ENCODE assay signal across 12 cellular contexts in the genomic region with DNA sequence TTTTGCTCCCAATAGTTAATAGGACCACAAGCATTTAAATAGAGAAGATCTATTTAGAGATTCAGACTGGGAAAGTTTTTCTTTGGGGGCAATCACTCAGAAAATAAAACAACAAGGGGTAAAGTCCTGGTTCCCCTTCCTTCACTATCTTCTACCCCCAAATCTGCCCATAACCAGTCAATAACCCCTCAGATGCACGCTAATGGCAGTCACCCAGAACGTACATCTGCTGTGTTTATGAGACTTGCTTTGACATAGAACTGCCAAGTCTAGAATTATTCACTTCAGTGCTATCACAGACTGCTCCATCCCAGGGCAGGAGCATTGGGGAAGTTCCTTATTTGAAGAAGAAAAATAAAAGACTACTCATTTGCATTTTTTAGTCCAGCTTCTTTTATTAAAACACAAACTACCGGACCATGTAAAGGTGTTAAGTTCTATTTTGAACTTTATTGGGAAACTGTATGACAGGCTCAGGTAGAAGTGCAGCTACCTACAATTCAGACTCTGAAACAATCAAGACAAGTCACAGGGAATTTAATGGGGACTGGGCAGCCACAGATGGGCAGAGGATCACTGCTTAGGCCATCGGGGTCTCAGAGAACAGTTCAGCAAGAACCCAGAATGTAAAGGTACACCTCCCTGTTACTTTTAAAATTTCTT. TPM values are rescaled to one million over a fixed set of nuclear protein-coding genes. Genes with fewer than 3 reads are reported as not detected.
DNase-seq lines count a peak whose midpoint lies in the region; ATAC-seq and TF ChIP-seq lines count a peak whose summit lies in the region.
"Had no signal": no experiment of that assay in that cellular context is flagged by ENCODE, and none has a peak within 500 bp of the region (broad histone marks: within the 10 kb centered on the region; RNA-seq: fewer than 3 reads in every experiment).

No MANE protein-coding gene starts in this region.

- H3K27me3 ChIP-seq in osteoblast (ENCODE audit: insufficient read depth, low read length), result no peaks in the 10 kb centered on the region

- H2AFZ ChIP-seq in osteoblast (ENCODE audit: low read length), result no peak overlapping the region

- peaks cover 36% of the 10 kb centered on the region for H3K4me1 Mint-ChIP-seq in nephron
- peaks cover 7% of the 10 kb centered on the region for H3K4me1 Mint-ChIP-seq in activated CD4-positive, alpha-beta T cell treated with anti-CD3 and anti-CD28 coated beads for 36 hours

- H3K79me2 ChIP-seq in osteoblast (ENCODE audit: insufficient read depth, low read length), result no peaks in the 10 kb centered on the region

- no peak overlapping the region for H3K4me3 ChIP-seq in osteoblast (ENCODE audit: insufficient read depth, low read length)

- intact Hi-C loops in activated CD4-positive, alpha-beta T cell treated with anti-CD3 and anti-CD28 coated beads for 36 hours (cut with DNase I, micrococcal nuclease), result no loop called here

- no peaks in the 10 kb centered on the region for H4K20me1 ChIP-seq in osteoblast (ENCODE audit: insufficient read depth, low read length)

- H3K4me2 ChIP-seq in osteoblast (ENCODE audit: insufficient read depth, low read length), result no peak overlapping the region

- H3K36me3 Mint-ChIP-seq in nephron (ENCODE audit: low read depth), result no peaks in the 10 kb centered on the region
- no peaks in the 10 kb centered on the region for H3K36me3 Mint-ChIP-seq in activated CD4-positive, alpha-beta T cell treated with anti-CD3 and anti-CD28 coated beads for 36 hours (ENCODE audit: low read depth)
- H3K36me3 Mint-ChIP-seq: activated naive CD8-positive, alpha-beta T cell had no signal

- H3K9me3 ChIP-seq in osteoblast (ENCODE audit: low read depth, low read length), result no peaks in the 10 kb centered on the region

- H3K4me1 ChIP-seq in osteoblast (ENCODE audit: insufficient read depth, low read length), result peaks cover 27% of the 10 kb centered on the region

- H3K9me3 Mint-ChIP-seq in nephron, result no peaks in the 10 kb centered on the region
- no peaks in the 10 kb centered on the region for H3K9me3 Mint-ChIP-seq in activated CD4-positive, alpha-beta T cell treated with anti-CD3 and anti-CD28 coated beads for 36 hours (ENCODE audit: low read depth)

- H3K4me3 Mint-ChIP-seq in nephron, result no peak overlapping the region
- no peak overlapping the region for H3K4me3 Mint-ChIP-seq in activated CD4-positive, alpha-beta T cell treated with anti-CD3 and anti-CD28 coated beads for 36 hours
- H3K4me3 Mint-ChIP-seq: activated naive CD8-positive, alpha-beta T cell had no signal

- POLR2A ChIA-PET in activated CD4-positive, alpha-beta T cell treated with anti-CD3 and anti-CD28 coated beads for 36 hours (lab: Charles Lee), result no interaction called here

- peak; percentile 57 to 76 for DNase-seq in NCI-H446 (lab: John Stamatoyannopoulos, UW)
- no peak for DNase-seq in osteoblast (ENCODE audit: insufficient read length, low spot score, missing footprints)
- DNase-seq in activated CD4-positive, alpha-beta T cell treated with anti-CD3 and anti-CD28 coated beads for 36 hours, result no peak
- no peak for DNase-seq in NCI-H1048 (lab: John Stamatoyannopoulos, UW)
- DNase-seq: NCI-H2227 treated with DMSO at 0.1 percent for 48 hours, T-helper 9 cell had no signal

- no peaks in the 10 kb centered on the region for H3K27me3 Mint-ChIP-seq in nephron (ENCODE audit: low read depth)
- H3K27me3 Mint-ChIP-seq in activated CD4-positive, alpha-beta T cell treated with anti-CD3 and anti-CD28 coated beads for 36 hours, result no peaks in the 10 kb centered on the region

- no peak for TF ChIP-seq CTCF in nephron (IDR thresholded peaks at IDR 0.05; ENCODE audit: unreplicated experiment in 3 of 3)
- TF ChIP-seq CTCF in osteoblast (IDR thresholded peaks at IDR 0.05; ENCODE audit: extremely low read depth, low read depth, low read length), result no peak

- peak; percentile 72 for ATAC-seq in GM19043 (IDR thresholded peaks at IDR 0.05; ENCODE audit: low read depth, unreplicated experiment)
- ATAC-seq in HG02759 (IDR thresholded peaks at IDR 0.05; ENCODE audit: unreplicated experiment), result peak; percentile 54
- no peak for ATAC-seq in activated CD4-positive, alpha-beta T cell treated with anti-CD3 and anti-CD28 coated beads for 36 hours
- ATAC-seq in HG03097 (IDR thresholded peaks at IDR 0.05; ENCODE audit: low FRiP score, unreplicated experiment), result no peak

- H3K27ac ChIP-seq in osteoblast (ENCODE audit: low read depth, low read length), result no peak overlapping the region
- H3K27ac ChIP-seq: HL-60 had no signal

- CTCF ChIA-PET in activated CD4-positive, alpha-beta T cell treated with anti-CD3 and anti-CD28 coated beads for 36 hours (lab: Charles Lee), result interaction anchor here (0.6 to 2.5 kb wide), 3 partner anchors 9 to 110 kb away, joined by 3 to 7 read pairs (median 4); no protein-coding TSS in a partner anchor

- peak overlapping the region; percentile 32 to 88 (median 42) for H3K27ac Mint-ChIP-seq in nephron
- H3K27ac Mint-ChIP-seq in activated CD4-positive, alpha-beta T cell treated with anti-CD3 and anti-CD28 coated beads for 36 hours, result no peak overlapping the region
- H3K27ac Mint-ChIP-seq: activated naive CD8-positive, alpha-beta T cell had no signal

- H3K36me3 ChIP-seq in osteoblast (ENCODE audit: insufficient read depth, low read length), result no peaks in the 10 kb centered on the region

RNA-seq across cellular contexts. Expression of gene ANK3, which starts 38.4 kb away (rescaled TPM):
- 44.5 and 58.0 TPM in 2 replicates for total RNA-seq in osteoblast
- 10 to 100 TPM; 24.0 to 25.2 TPM for total RNA-seq in activated CD4-positive, alpha-beta T cell treated with anti-CD3 and anti-CD28 coated beads for 36 hours

Comparison
In these comparisons a context has a peak if more than half of its experiments do, and no peak if none do; other contexts are left out.
1. ATAC-seq: peak in GM19043 (single experiment) and HG02759 (single experiment); none in activated CD4-positive, alpha-beta T cell treated with anti-CD3 and anti-CD28 coated beads for 36 hours (single experiment) and HG03097 (single experiment).
2. DNase-seq: peak in NCI-H446 (2 of 2); none in osteoblast (single experiment), activated CD4-positive, alpha-beta T cell treated with anti-CD3 and anti-CD28 coated beads for 36 hours (single experiment) and NCI-H1048 (single experiment).